Comparison of ENCODE assay signal across 11 cellular contexts in the genomic region with DNA sequence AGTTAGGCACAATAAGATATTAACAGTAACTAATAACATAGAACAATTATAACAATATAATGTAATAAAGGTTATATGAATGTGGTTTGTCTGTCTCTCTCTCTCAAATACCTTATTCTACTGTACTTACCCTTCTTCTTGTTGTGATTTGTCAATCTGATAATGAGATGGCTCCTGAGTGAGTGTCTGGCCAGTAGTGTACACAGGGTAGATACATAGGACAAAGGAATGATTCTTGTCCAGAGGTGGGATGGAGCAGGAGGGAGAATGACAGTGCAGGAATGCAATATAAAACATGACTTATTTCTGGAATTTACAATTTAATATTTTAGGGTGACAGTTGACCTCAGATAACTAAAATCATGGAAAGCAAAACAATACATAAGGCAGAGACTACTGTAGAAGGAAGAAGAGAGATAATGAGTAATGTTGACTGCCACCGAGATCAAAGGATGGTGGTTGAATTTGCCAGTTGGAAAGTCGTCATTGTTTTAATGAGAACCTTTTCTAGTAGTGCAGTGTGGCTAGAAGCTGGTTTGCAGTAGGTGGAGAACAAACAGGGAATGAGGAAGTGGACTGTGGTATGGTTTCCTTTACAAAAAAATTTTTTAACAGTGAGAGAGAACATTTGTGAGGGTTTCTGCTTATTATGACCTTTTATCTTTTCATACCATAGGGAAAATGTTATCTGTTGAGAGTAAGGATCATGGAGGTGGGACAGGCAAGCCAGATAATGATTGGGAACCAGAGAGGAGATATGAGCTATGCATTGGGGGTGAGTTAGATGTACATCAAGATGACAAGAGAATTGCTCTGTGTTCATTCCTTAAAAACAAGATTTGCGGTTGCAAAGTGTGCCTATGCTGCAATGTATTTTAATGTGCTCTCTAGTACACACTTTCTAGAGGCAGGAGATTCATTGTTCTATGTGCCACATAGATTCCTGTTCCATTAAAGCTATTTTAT.
DNase-seq lines count a peak whose midpoint lies in the region; ATAC-seq lines count a peak whose summit lies in the region.
"Had no signal": no experiment of that assay in that cellular context is flagged by ENCODE, and none has a peak within 500 bp of the region (broad histone marks: within the 10 kb centered on the region; RNA-seq: fewer than 3 reads in every experiment).

No MANE protein-coding gene starts in this region.

- ATAC-seq in HG03175 (IDR thresholded peaks at IDR 0.05; ENCODE audit: unreplicated experiment): peak; percentile 41
- ATAC-seq in naive thymus-derived CD4-positive, alpha-beta T cell: peak; percentile 92
- no peak for ATAC-seq in HG02973 (IDR thresholded peaks at IDR 0.05; ENCODE audit: unreplicated experiment)

- H3K27me3 ChIP-seq in naive thymus-derived CD4-positive, alpha-beta T cell (ENCODE audit: control insufficient read depth in 2 of 2, insufficient read depth in 2 of 2, low read length in 2 of 2): no peaks in the 10 kb centered on the region
- H3K27me3 ChIP-seq: transverse colon had no signal

- no peak overlapping the region for H3K4me3 ChIP-seq in naive thymus-derived CD4-positive, alpha-beta T cell (ENCODE audit: low read length)
- H3K4me3 ChIP-seq: transverse colon had no signal

- intact Hi-C loops in activated CD4-positive, alpha-beta T cell treated with anti-CD3 and anti-CD28 coated beads, Interleukin-2, amount 10 ng/mL, durations not matched to agents 24 days and 14 days (cut with micrococcal nuclease): loop anchor here (1.0 to 10.0 kb wide), 8 partner anchors 35 to 915 kb away; no protein-coding TSS in a partner anchor
- intact Hi-C loops in naive thymus-derived CD4-positive, alpha-beta T cell (cut with micrococcal nuclease): loop anchor here (5.0 kb wide), 3 partner anchors 190 to 455 kb away; no protein-coding TSS in a partner anchor

- peaks cover 0 to 17% of the 10 kb centered on the region in 2 donors for H3K4me1 ChIP-seq in naive thymus-derived CD4-positive, alpha-beta T cell (ENCODE audit: control insufficient read depth in 2 of 2, insufficient read depth in 2 of 2, low read length in 2 of 2)
- H3K4me1 ChIP-seq: transverse colon had no signal

- no peaks in the 10 kb centered on the region for H3K9me3 ChIP-seq in naive thymus-derived CD4-positive, alpha-beta T cell (ENCODE audit: control insufficient read depth in 2 of 3, low read length in 3 of 3)
- H3K9me3 ChIP-seq: transverse colon had no signal

- no peaks in the 10 kb centered on the region for H3K36me3 Mint-ChIP-seq in activated CD4-positive, alpha-beta T cell treated with anti-CD3 and anti-CD28 coated beads, Interleukin-2, amount 10 ng/mL, durations not matched to agents 24 days and 14 days (ENCODE audit: low read depth)
- peaks cover 0 to 5% (median 0%) of the 10 kb centered on the region in 5 donors for H3K36me3 Mint-ChIP-seq in naive thymus-derived CD4-positive, alpha-beta T cell
- H3K36me3 Mint-ChIP-seq: naive B cell had no signal

- peaks cover 13% of the 10 kb centered on the region for H3K9me3 Mint-ChIP-seq in activated CD4-positive, alpha-beta T cell treated with anti-CD3 and anti-CD28 coated beads, Interleukin-2, amount 10 ng/mL, durations not matched to agents 24 days and 14 days
- H3K9me3 Mint-ChIP-seq in naive thymus-derived CD4-positive, alpha-beta T cell: peaks cover 0 to 6% (median 0%) of the 10 kb centered on the region in 11 donors
- H3K9me3 Mint-ChIP-seq: naive B cell had no signal

- POLR2A ChIA-PET in naive thymus-derived CD4-positive, alpha-beta T cell (lab: Charles Lee): interaction anchor here (0.7 to 0.8 kb wide), 2 partner anchors 9 to 458 kb away, joined by 3 read pairs; partner anchors contain the start of gene BTG1

- H3K4me1 Mint-ChIP-seq in activated CD4-positive, alpha-beta T cell treated with anti-CD3 and anti-CD28 coated beads, Interleukin-2, amount 10 ng/mL, durations not matched to agents 24 days and 14 days: peaks cover 24% of the 10 kb centered on the region
- peaks cover 10 to 32% (median 25%) of the 10 kb centered on the region in 7 donors for H3K4me1 Mint-ChIP-seq in naive thymus-derived CD4-positive, alpha-beta T cell

- CTCF ChIA-PET in naive thymus-derived CD4-positive, alpha-beta T cell (lab: Charles Lee): no interaction called here

- H3K4me3 Mint-ChIP-seq in activated CD4-positive, alpha-beta T cell treated with anti-CD3 and anti-CD28 coated beads, Interleukin-2, amount 10 ng/mL, durations not matched to agents 24 days and 14 days: peak overlapping the region; percentile 57
- peak overlapping the region in 9 of 10 donors; percentile 4 to 52 (median 38) for H3K4me3 Mint-ChIP-seq in naive thymus-derived CD4-positive, alpha-beta T cell
- H3K4me3 Mint-ChIP-seq: naive B cell had no signal

- DNase-seq in activated CD4-positive, alpha-beta T cell treated with anti-CD3 and anti-CD28 coated beads for 48 hours: peak; percentile 9
- no peak for DNase-seq in activated CD4-positive, alpha-beta T cell treated with anti-CD3 and anti-CD28 coated beads for 1 hour
- DNase-seq in activated CD4-positive, alpha-beta T cell treated with anti-CD3 and anti-CD28 coated beads, Interleukin-2, amount 10 ng/mL, durations not matched to agents 24 days and 14 days: peak; percentile 78
- peak in 8 of 9 donors; percentile 25 to 83 (median 76) for DNase-seq in naive thymus-derived CD4-positive, alpha-beta T cell
- DNase-seq in SHP77 (lab: John Stamatoyannopoulos, UW) (no peak), NCI-H2171 treated with DMSO at 0.1 percent for 48 hours (lab: John Stamatoyannopoulos, UW) (no peak)
- DNase-seq: naive B cell, NCI-H1930, transverse colon had no signal

- H3K36me3 ChIP-seq in naive thymus-derived CD4-positive, alpha-beta T cell (ENCODE audit: control insufficient read depth in 2 of 3, insufficient read depth in 3 of 3, low read length in 3 of 3): no peaks in the 10 kb centered on the region
- H3K36me3 ChIP-seq: transverse colon had no signal

- peak overlapping the region; percentile 83 for H3K27ac Mint-ChIP-seq in activated CD4-positive, alpha-beta T cell treated with anti-CD3 and anti-CD28 coated beads, Interleukin-2, amount 10 ng/mL, durations not matched to agents 24 days and 14 days
- peak overlapping the region; percentile 6 to 84 (median 53) for H3K27ac Mint-ChIP-seq in naive thymus-derived CD4-positive, alpha-beta T cell

- no peaks in the 10 kb centered on the region for H3K27me3 Mint-ChIP-seq in activated CD4-positive, alpha-beta T cell treated with anti-CD3 and anti-CD28 coated beads, Interleukin-2, amount 10 ng/mL, durations not matched to agents 24 days and 14 days
- H3K27me3 Mint-ChIP-seq in naive thymus-derived CD4-positive, alpha-beta T cell: no peaks in the 10 kb centered on the region

- H3K27ac ChIP-seq in naive thymus-derived CD4-positive, alpha-beta T cell (ENCODE audit: low read depth, low read length): no peak overlapping the region
- H3K27ac ChIP-seq: transverse colon had no signal

Comparison
In these comparisons a context has a peak if more than half of its experiments do, and no peak if none do; other contexts are left out.
1. DNase-seq: peak in activated CD4-positive, alpha-beta T cell treated with anti-CD3 and anti-CD28 coated beads for 48 hours (single experiment), activated CD4-positive, alpha-beta T cell treated with anti-CD3 and anti-CD28 coated beads, Interleukin-2, amount 10 ng/mL, durations not matched to agents 24 days and 14 days (single experiment) and naive thymus-derived CD4-positive, alpha-beta T cell (8 of 9); none in activated CD4-positive, alpha-beta T cell treated with anti-CD3 and anti-CD28 coated beads for 1 hour (single experiment), SHP77 (0 of 2) and NCI-H2171 treated with DMSO at 0.1 percent for 48 hours (single experiment).